12 cellular contexts compared by ENCODE assay signal in genomic region chr6:72824833-72825232, GRCh38.
DNase-seq lines count a peak whose midpoint lies in the region; ATAC-seq and TF ChIP-seq lines count a peak whose summit lies in the region.
"Had no signal": no experiment of that assay in that cellular context is flagged by ENCODE, and none has a peak within 500 bp of the region (broad histone marks: within the 10 kb centered on the region; RNA-seq: fewer than 3 reads in every experiment).

No MANE protein-coding gene starts in this region.

- peak overlapping the region; percentile 58 for H3K4me3 Mint-ChIP-seq in HFFc6
- H3K4me3 Mint-ChIP-seq in endothelial cell (ENCODE audit: unreplicated experiment) = no peak overlapping the region
- H3K4me3 Mint-ChIP-seq: activated naive CD8-positive, alpha-beta T cell treated with anti-CD3 and anti-CD28 coated beads, Interleukin-2, amount 10 ng/mL, durations not matched to agents 7 days and 5 days; CD14-positive monocyte; nephron progenitor cell had no signal

- H3K27me3 Mint-ChIP-seq in HFFc6 (ENCODE audit: insufficient read depth) (peaks cover 2% of the 10 kb centered on the region; the same call in 1 of the 2 replicates), endothelial cell (ENCODE audit: unreplicated experiment) (no peaks in the 10 kb centered on the region)
- H3K27me3 Mint-ChIP-seq: activated naive CD8-positive, alpha-beta T cell treated with anti-CD3 and anti-CD28 coated beads, Interleukin-2, amount 10 ng/mL, durations not matched to agents 7 days and 5 days had no signal

- TF ChIP-seq CTCF in HFFc6 (IDR thresholded peaks at IDR 0.05) = no peak
- no peak for TF ChIP-seq CTCF in endothelial cell (IDR thresholded peaks at IDR 0.05; ENCODE audit: unreplicated experiment)

- H3K9me3 Mint-ChIP-seq in HFFc6 (peaks cover 10% of the 10 kb centered on the region), endothelial cell (ENCODE audit: unreplicated experiment) (no peaks in the 10 kb centered on the region)

- ATAC-seq in GM18858 (IDR thresholded peaks at IDR 0.05; ENCODE audit: unreplicated experiment) = peak; percentile 81
- ATAC-seq in HG03575 (IDR thresholded peaks at IDR 0.05; ENCODE audit: extremely low read depth, insufficient number of reproducible peaks, low FRiP score, unreplicated experiment) = peak; percentile 50
- no peak for ATAC-seq in left cardiac atrium

- H3K36me3 Mint-ChIP-seq in HFFc6 (ENCODE audit: low read depth) = peaks cover 35% of the 10 kb centered on the region
- no peaks in the 10 kb centered on the region for H3K36me3 Mint-ChIP-seq in endothelial cell (ENCODE audit: low read depth, unreplicated experiment)

- intact Hi-C loops in left cardiac atrium (cut with DNase I) = no loop called here

- peak overlapping the region; percentile 94 for H3K27ac Mint-ChIP-seq in HFFc6
- no peak overlapping the region for H3K27ac Mint-ChIP-seq in endothelial cell (ENCODE audit: unreplicated experiment)
- H3K27ac Mint-ChIP-seq: activated naive CD8-positive, alpha-beta T cell treated with anti-CD3 and anti-CD28 coated beads, Interleukin-2, amount 10 ng/mL, durations not matched to agents 7 days and 5 days; CD14-positive monocyte had no signal

- H3K4me1 Mint-ChIP-seq in HFFc6 (ENCODE audit: low read depth) (peaks cover 55% of the 10 kb centered on the region), endothelial cell (ENCODE audit: unreplicated experiment) (peaks cover 4% of the 10 kb centered on the region)

- DNase-seq in ACHN (peak; percentile 19), HFFc6 (no peak), endothelial cell (ENCODE audit: low spot score) (no peak), SK-N-DZ (ENCODE audit: low spot score) (no peak), foreskin melanocyte (no peak), left cardiac atrium (no peak)
- DNase-seq: activated naive CD8-positive, alpha-beta T cell treated with anti-CD3 and anti-CD28 coated beads, Interleukin-2, amount 10 ng/mL, durations not matched to agents 7 days and 5 days; NCI-H1092; nephron progenitor cell had no signal

- in situ Hi-C loops in ACHN (cut with HindIII; ENCODE audit: low pct_ligation_motif_present, low pct_unique_long_range_greater_than_20kb, low sequenced_read_pairs) = no loop called here

Comparison
In these comparisons a context has a peak if more than half of its experiments do, and no peak if none do; other contexts are left out.
1. ATAC-seq: peak in GM18858 (single experiment) and HG03575 (single experiment); none in left cardiac atrium (0 of 2).